In the genomic region with DNA sequence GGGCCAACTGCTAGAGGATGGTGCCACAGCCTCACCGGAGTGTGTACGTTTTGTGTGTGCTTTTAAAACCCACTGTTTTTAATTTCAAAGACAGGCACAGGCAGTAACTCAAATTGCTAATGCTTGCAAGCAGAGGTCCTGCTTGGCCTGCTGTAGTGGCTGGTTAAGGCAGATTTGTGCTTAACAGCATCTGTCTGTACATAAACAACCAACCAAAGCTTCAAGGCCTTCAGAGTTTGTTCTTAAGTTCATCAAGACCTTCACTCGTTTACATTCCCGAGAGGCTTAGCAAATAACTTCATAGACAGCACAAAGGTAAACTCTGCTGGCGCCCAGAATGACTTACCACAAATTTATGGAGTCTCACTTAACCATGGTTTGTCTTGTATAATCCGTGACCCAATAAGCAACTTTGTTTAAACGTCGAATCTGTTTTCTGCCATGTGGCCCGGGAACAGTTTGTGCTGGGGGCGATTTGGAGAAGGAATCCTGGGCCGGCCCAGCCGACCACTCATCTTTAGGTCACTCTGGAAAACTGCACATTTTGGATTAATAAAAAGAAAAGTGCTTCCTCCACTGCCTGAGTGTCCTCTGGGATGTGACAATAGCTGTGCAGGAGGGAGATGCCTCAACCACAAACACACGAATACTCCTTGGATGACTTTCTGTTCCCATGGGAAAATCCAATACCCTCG, we compare ENCODE assay signal across 10 cellular contexts. TPM values are rescaled to one million over a fixed set of nuclear protein-coding genes. Genes with fewer than 3 reads are reported as not detected.
A peak's percentile ranks its signal among the peaks of the same experiment; 100 is the strongest.
DNase-seq lines count a peak whose midpoint lies in the region; ATAC-seq and TF ChIP-seq lines count a peak whose summit lies in the region.
"Had no signal": no experiment of that assay in that cellular context is flagged by ENCODE, and none has a peak within 500 bp of the region (broad histone marks: within the 10 kb centered on the region; RNA-seq: fewer than 3 reads in every experiment).

No MANE protein-coding gene starts in this region.

- peaks cover 0 to 35% (median 0%) of the 10 kb centered on the region in 3 donors for H3K36me3 Mint-ChIP-seq in CD8-positive, alpha-beta memory T cell
- peaks cover 35% of the 10 kb centered on the region for H3K36me3 Mint-ChIP-seq in activated naive CD8-positive, alpha-beta T cell treated with anti-CD3 and anti-CD28 coated beads for 36 hours

- POLR2A ChIA-PET in CD8-positive, alpha-beta memory T cell (lab: Charles Lee), result no interaction called here

- no peaks in the 10 kb centered on the region for H3K27me3 Mint-ChIP-seq in CD8-positive, alpha-beta memory T cell
- no peaks in the 10 kb centered on the region for H3K27me3 Mint-ChIP-seq in activated naive CD8-positive, alpha-beta T cell treated with anti-CD3 and anti-CD28 coated beads for 36 hours

- peak overlapping the region in 5 of 8 donors; percentile 48 to 89 (median 72) for H3K27ac Mint-ChIP-seq in CD8-positive, alpha-beta memory T cell
- H3K27ac Mint-ChIP-seq in activated naive CD8-positive, alpha-beta T cell treated with anti-CD3 and anti-CD28 coated beads for 36 hours, result peak overlapping the region; percentile 84

- H3K4me1 ChIP-seq in CD8-positive, alpha-beta memory T cell (ENCODE audit: insufficient read depth, low read length), result peaks cover 82% of the 10 kb centered on the region

- no peak overlapping the region for H3K4me3 ChIP-seq in CD8-positive, alpha-beta memory T cell (ENCODE audit: low read length)
- H3K4me3 ChIP-seq in skin epidermis, result no peak overlapping the region

- H3K36me3 ChIP-seq in CD8-positive, alpha-beta memory T cell (ENCODE audit: insufficient read depth, low read length), result peaks cover 4% of the 10 kb centered on the region

- H3K9me3 Mint-ChIP-seq in CD8-positive, alpha-beta memory T cell, result no peaks in the 10 kb centered on the region
- H3K9me3 Mint-ChIP-seq in activated naive CD8-positive, alpha-beta T cell treated with anti-CD3 and anti-CD28 coated beads for 36 hours, result no peaks in the 10 kb centered on the region

- ATAC-seq in GM18505 (IDR thresholded peaks at IDR 0.05; ENCODE audit: unreplicated experiment) (no peak), GM18519 (IDR thresholded peaks at IDR 0.05; ENCODE audit: low FRiP score, unreplicated experiment) (no peak)

- CTCF ChIA-PET in CD8-positive, alpha-beta memory T cell (lab: Charles Lee), result no interaction called here

- no peaks in the 10 kb centered on the region for H3K27me3 ChIP-seq in CD8-positive, alpha-beta memory T cell (ENCODE audit: insufficient read depth, low read length, poor library complexity, severe bottlenecking)

- no peak for TF ChIP-seq POLR2A in GM18505 (IDR thresholded peaks at IDR 0.05; ENCODE audit: borderline replicate concordance, extremely low read depth, insufficient read depth, insufficient read length)

- H3K4me3 Mint-ChIP-seq in CD8-positive, alpha-beta memory T cell, result peak overlapping the region in 2 of 7 donors; percentile 9 to 40
- no peak overlapping the region for H3K4me3 Mint-ChIP-seq in activated naive CD8-positive, alpha-beta T cell treated with anti-CD3 and anti-CD28 coated beads for 36 hours

- H3K4me1 Mint-ChIP-seq in CD8-positive, alpha-beta memory T cell, result peaks cover 76 to 93% (median 85%) of the 10 kb centered on the region in 3 donors
- H3K4me1 Mint-ChIP-seq in activated naive CD8-positive, alpha-beta T cell treated with anti-CD3 and anti-CD28 coated beads for 36 hours, result peaks cover 72% of the 10 kb centered on the region

- DNase-seq in CD8-positive, alpha-beta memory T cell, result no peak
- no peak for DNase-seq in activated naive CD8-positive, alpha-beta T cell treated with anti-CD3 and anti-CD28 coated beads for 36 hours
- DNase-seq in iris pigment epithelial cell (ENCODE audit: low read depth) (peak; percentile 89), SHP77 (lab: John Stamatoyannopoulos, UW) (no peak), NCI-H2081 treated with DMSO at 0.1 percent for 48 hours (lab: John Stamatoyannopoulos, UW) (no peak)
- DNase-seq: NCI-H1105 treated with DMSO at 0.1 percent for 48 hours, OCI-M1 had no signal

- H3K27ac ChIP-seq in CD8-positive, alpha-beta memory T cell (ENCODE audit: low read depth, low read length), result no peak overlapping the region
- peak overlapping the region in 20 of 21 experiments; percentile 5 to 86 (median 72) for H3K27ac ChIP-seq in skin epidermis

- no peaks in the 10 kb centered on the region for H3K9me3 ChIP-seq in CD8-positive, alpha-beta memory T cell (ENCODE audit: low read length)

RNA-seq across cellular contexts. Expression of a gene that starts 58.1 kb away (rescaled TPM):
- total RNA-seq in CD8-positive, alpha-beta memory T cell, result 100 to 1,000 TPM; 284 to 289 TPM
- polyA plus RNA-seq in CD8-positive, alpha-beta memory T cell, result 540 TPM
- total RNA-seq in activated naive CD8-positive, alpha-beta T cell treated with anti-CD3 and anti-CD28 coated beads for 36 hours, result 100 to 1,000 TPM; 324 to 332 TPM
